10 cellular contexts compared by ENCODE assay signal in the genomic region with DNA sequence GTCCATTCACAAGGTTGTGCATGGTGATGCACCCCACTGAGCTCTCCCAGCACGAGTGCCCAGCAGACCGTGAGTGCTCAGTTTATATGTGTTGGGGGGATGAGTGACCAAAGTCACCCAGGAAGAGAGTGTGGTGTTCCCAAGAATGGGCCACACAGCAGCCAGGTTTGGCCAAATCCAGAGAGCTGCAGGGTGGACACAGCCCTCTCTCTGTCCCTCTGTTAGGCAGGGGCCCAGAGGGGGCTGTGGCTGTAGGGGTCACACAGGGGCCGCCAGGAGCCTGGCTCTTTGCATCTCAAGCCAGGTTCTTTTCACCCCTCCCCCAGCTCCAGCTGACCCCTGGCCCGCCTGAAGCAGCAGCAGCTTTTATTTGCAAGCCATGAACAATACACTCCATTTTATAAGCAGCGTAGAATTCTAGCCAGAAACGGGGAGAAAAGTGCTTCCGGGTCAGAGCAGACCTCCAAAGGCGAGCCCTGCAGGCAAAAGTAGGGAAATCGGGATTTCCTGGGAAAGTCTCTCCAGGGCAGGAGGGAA. TPM values are rescaled to one million over a fixed set of nuclear protein-coding genes. Genes with fewer than 3 reads are reported as not detected.
A peak's percentile ranks its signal among the peaks of the same experiment; 100 is the strongest.
DNase-seq lines count a peak whose midpoint lies in the region; ATAC-seq, FAIRE-seq and TF ChIP-seq lines count a peak whose summit lies in the region.
"Had no signal": no experiment of that assay in that cellular context is flagged by ENCODE, and none has a peak within 500 bp of the region (broad histone marks: within the 10 kb centered on the region; RNA-seq: fewer than 3 reads in every experiment).

No MANE protein-coding gene starts in this region.

- H3K4me1 ChIP-seq in HepG2 (ENCODE audit: insufficient read depth, low read length) (peaks cover 43% of the 10 kb centered on the region), right lobe of liver (peaks cover 0 to 8% (median 0%) of the 10 kb centered on the region in 4 donors), vagina (peaks cover 26% of the 10 kb centered on the region)

- CTCF ChIA-PET in HepG2 (lab: Yijun Ruan, JAX; ENCODE audit: low intra/inter-chr PET ratio, low total read pairs) (no interaction called here), GM10248 (lab: Yijun Ruan, JAX) (interaction anchor here (1.1 to 2.2 kb wide), 2 partner anchors 18 to 122 kb away, joined by 3 to 6 read pairs; no protein-coding TSS in a partner anchor)
- CTCF ChIA-PET in activated CD4-positive, alpha-beta memory T cell treated with anti-CD3 and anti-CD28 coated beads, Interleukin-2, amount 10 ng/mL, durations not matched to agents 7 days and 5 days (lab: Charles Lee), result no interaction called here

- H3K9me3 ChIP-seq in HepG2 (ENCODE audit: low read length), result 0 out of 2 replicates have a peak, but pooled peaks cover 5% of the 10 kb centered on the region
- H3K9me3 ChIP-seq in right lobe of liver, result no peaks in the 10 kb centered on the region
- H3K9me3 ChIP-seq in vagina, result no peaks in the 10 kb centered on the region

- no peaks in the 10 kb centered on the region for H3K9me3 Mint-ChIP-seq in activated CD4-positive, alpha-beta memory T cell treated with anti-CD3 and anti-CD28 coated beads, Interleukin-2, amount 10 ng/mL, durations not matched to agents 7 days and 5 days

- H3K27me3 Mint-ChIP-seq in activated CD4-positive, alpha-beta memory T cell treated with anti-CD3 and anti-CD28 coated beads, Interleukin-2, amount 10 ng/mL, durations not matched to agents 7 days and 5 days, result no peaks in the 10 kb centered on the region

- H4K20me1 ChIP-seq in HepG2 (ENCODE audit: insufficient read depth, low read length), result no peaks in the 10 kb centered on the region

- H3K4me3 ChIP-seq in HepG2 (replicated peaks in 1 of 3; ENCODE audit: insufficient read depth in 1 of 3, low read depth in 2 of 3, low read length in 3 of 3), result no peak overlapping the region
- H3K4me3 ChIP-seq in right lobe of liver, result no peak overlapping the region
- H3K4me3 ChIP-seq in vagina, result no peak overlapping the region

- 78% methylated on average over 9 of the region's 9 CpGs for WGBS in HepG2 (ENCODE audit: low lambda C conversion rate)
- WGBS in right lobe of liver (ENCODE audit: insufficient coverage, low coverage, low lambda C conversion rate, missing lambda C conversion rate), result 50% methylated on average over 7 of the region's 9 CpGs

- peaks cover 94% of the 10 kb centered on the region for H3K4me1 Mint-ChIP-seq in activated CD4-positive, alpha-beta memory T cell treated with anti-CD3 and anti-CD28 coated beads, Interleukin-2, amount 10 ng/mL, durations not matched to agents 7 days and 5 days

- FAIRE-seq in HepG2 (lab: Jason Lieb, UNC), result no peak

- TF ChIP-seq CTCF in HepG2 (CRISPR knock-in tag; IDR thresholded peaks at IDR 0.05) (no peak), right lobe of liver (IDR thresholded peaks at IDR 0.05) (no peak), vagina (IDR thresholded peaks at IDR 0.05) (no peak), GM10248 (IDR thresholded peaks at IDR 0.05; ENCODE audit: control extremely low read depth, extremely low read depth, low read depth, missing control alignments) (no peak)

- TF ChIP-seq POLR2A in HepG2 (IDR thresholded peaks at IDR 0.05; ENCODE audit: insufficient read depth in 1 of 2, low read depth in 2 of 2, low read length in 2 of 2) (no peak), right lobe of liver (IDR thresholded peaks at IDR 0.05) (no peak), vagina (IDR thresholded peaks at IDR 0.05) (no peak)

- peak overlapping the region; percentile 46 for H3K4me3 Mint-ChIP-seq in activated CD4-positive, alpha-beta memory T cell treated with anti-CD3 and anti-CD28 coated beads, Interleukin-2, amount 10 ng/mL, durations not matched to agents 7 days and 5 days

- no peaks in the 10 kb centered on the region for H3K79me2 ChIP-seq in HepG2 (ENCODE audit: insufficient read depth, low read length)

- no peak overlapping the region for H3K9ac ChIP-seq in HepG2 (ENCODE audit: insufficient read depth, low read depth, low read length)

- H2AFZ ChIP-seq in HepG2 (ENCODE audit: low read length), result no peak overlapping the region

- no peak overlapping the region for H3K4me2 ChIP-seq in HepG2 (ENCODE audit: low read depth, low read length)

- in situ Hi-C loops in HepG2 (cut with HindIII; ENCODE audit: extremely low pct_ligation_motif_present, low pct_unique_long_range_greater_than_20kb), result no loop called here

- intact Hi-C loops in HepG2 (cut with micrococcal nuclease; ENCODE audit: unreplicated experiment) (no loop called here), right lobe of liver (cut with DNase I) (no loop called here), vagina (cut with DNase I) (no loop called here)

- H3K27me3 ChIP-seq in HepG2 (ENCODE audit: control insufficient read depth in 1 of 2, insufficient read depth in 2 of 2, low read length in 2 of 2) (no peaks in the 10 kb centered on the region), right lobe of liver (no peaks in the 10 kb centered on the region), vagina (no peaks in the 10 kb centered on the region)

- DNase-seq in HepG2 (ENCODE audit: low spot score) (no peak), right lobe of liver (no peak), left kidney (ENCODE audit: low read depth, low spot score) (peak; percentile 65), vagina (ENCODE audit: extremely low spot score in 2 of 2) (no peak), GM10248 (ENCODE audit: extremely low spot score) (no peak), NCI-H2029 treated with DMSO at 0.1 percent for 48 hours (lab: John Stamatoyannopoulos, UW) (no peak), NCI-H345 (lab: John Stamatoyannopoulos, UW) (no peak)
- DNase-seq in activated CD4-positive, alpha-beta memory T cell treated with anti-CD3 and anti-CD28 coated beads, Interleukin-2, amount 10 ng/mL, durations not matched to agents 7 days and 5 days, result no peak
- DNase-seq: activated CD4-positive, alpha-beta T cell treated with anti-CD3 and anti-CD28 coated beads for 48 hours; aorta had no signal

- H3K36me3 ChIP-seq in HepG2 (replicated peaks in 1 of 2; ENCODE audit: control insufficient read depth in 1 of 2, insufficient read depth in 2 of 2, low read length in 2 of 2), result no peaks in the 10 kb centered on the region; a peak in 1 of 5 replicates
- H3K36me3 ChIP-seq in right lobe of liver, result no peaks in the 10 kb centered on the region
- no peaks in the 10 kb centered on the region for H3K36me3 ChIP-seq in vagina

- BruUV-seq in HepG2 (replicated peaks; lab: Mats Ljungman, UMichigan), result no TSS peak

- H3K27ac ChIP-seq in HepG2 (ENCODE audit: extremely low read length, insufficient read depth, low read length) (no peak overlapping the region), right lobe of liver (no peak overlapping the region), vagina (peak overlapping the region; percentile 61)

- TF ChIP-seq RAD21 in HepG2 (CRISPR knock-in tag; IDR thresholded peaks at IDR 0.05), result no peak

- TF ChIP-seq EP300 in HepG2 (IDR thresholded peaks at IDR 0.05; ENCODE audit: low read depth in 2 of 2, low read length in 2 of 2) (no peak), HepG2 (CRISPR knock-in tag; IDR thresholded peaks at IDR 0.05; ENCODE audit: borderline replicate concordance) (no peak)

- peak overlapping the region; percentile 92 for H3K27ac Mint-ChIP-seq in activated CD4-positive, alpha-beta memory T cell treated with anti-CD3 and anti-CD28 coated beads, Interleukin-2, amount 10 ng/mL, durations not matched to agents 7 days and 5 days

- POLR2A ChIA-PET in HepG2 (lab: Yijun Ruan, JAX), result no interaction called here
- POLR2A ChIA-PET in activated CD4-positive, alpha-beta memory T cell treated with anti-CD3 and anti-CD28 coated beads, Interleukin-2, amount 10 ng/mL, durations not matched to agents 7 days and 5 days (lab: Charles Lee), result interaction anchor here (0.8 to 5.3 kb wide), 8 partner anchors 8 to 94 kb away, joined by 3 to 142 read pairs (median 3); a partner anchor contains a TSS
- POLR2A ChIA-PET in GM10248 (lab: Yijun Ruan, JAX), result no interaction called here

- no peak for ATAC-seq in HepG2
- ATAC-seq in right lobe of liver, result no peak

- H3K36me3 Mint-ChIP-seq in activated CD4-positive, alpha-beta memory T cell treated with anti-CD3 and anti-CD28 coated beads, Interleukin-2, amount 10 ng/mL, durations not matched to agents 7 days and 5 days (ENCODE audit: low read depth), result peaks cover 76% of the 10 kb centered on the region

RNA-seq across cellular contexts. Expression of a gene that starts 13.3 kb away (rescaled TPM):
- 8.6 and 8.7 TPM in 2 replicates for total RNA-seq in HepG2 (2016; rRNA removed; fragmentation: Illumina TruSeq; extraction: Trizol)
- total RNA-seq in HepG2 (2016; cell fraction: cytosol; rRNA removed; fragmentation: Illumina TruSeq; extraction: Trizol; ENCODE audit: low read depth), result 5.8 and 8.7 TPM in 2 replicates
- 7.3 and 9.2 TPM in 2 replicates for total RNA-seq in HepG2 (2016; cell fraction: insoluble cytoplasmic fraction; rRNA removed; fragmentation: Illumina TruSeq; extraction: Trizol)
- 14.0 and 18.2 TPM in 2 replicates for total RNA-seq in HepG2 (2016; cell fraction: membrane; rRNA removed; fragmentation: Illumina TruSeq; extraction: Trizol)
- total RNA-seq in HepG2 (2016; cell fraction: nucleus; rRNA removed; fragmentation: Illumina TruSeq; extraction: Trizol), result 3.7 and 4.3 TPM in 2 replicates
- polyA plus RNA-seq in HepG2 (2011; rRNA removed), result 9.7 and 16.9 TPM in 2 replicates
- 8.5 and 16.0 TPM in 2 replicates for polyA plus RNA-seq in HepG2 (2011; cell fraction: cytosol; rRNA removed)
- 5.1 and 7.3 TPM in 2 replicates for polyA plus RNA-seq in HepG2 (2011; cell fraction: nucleus; rRNA removed)
- 8.5 and 17.2 TPM in 2 replicates for polyA plus RNA-seq in HepG2 (2012)
- 15.3 and 18.5 TPM in 2 replicates for polyA plus RNA-seq in HepG2 (2016; cell fraction: cytosol; fragmentation: Illumina TruSeq; extraction: Trizol; ENCODE audit: low read depth)
- 17.5 and 21.2 TPM in 2 replicates for polyA plus RNA-seq in HepG2 (2016; cell fraction: insoluble cytoplasmic fraction; fragmentation: Illumina TruSeq; extraction: Trizol; ENCODE audit: low read depth)
- polyA plus RNA-seq in HepG2 (2016; cell fraction: membrane; fragmentation: Illumina TruSeq; extraction: Trizol; ENCODE audit: low read depth), result 23.1 and 28.6 TPM in 2 replicates
- 10.8 and 11.4 TPM in 2 replicates for polyA plus RNA-seq in HepG2 (2016; cell fraction: nucleus; fragmentation: Illumina TruSeq; extraction: Trizol; ENCODE audit: insufficient read depth, low read depth)
- 13.8 and 51.4 TPM in 2 replicates for polyA minus RNA-seq in HepG2 (2011; rRNA and poly(A)+ RNA removed; ENCODE audit: low replicate concordance)
- polyA minus RNA-seq in HepG2 (2011; cell fraction: cytosol; rRNA and poly(A)+ RNA removed), result 3.7 and 9.1 TPM in 2 replicates
- polyA minus RNA-seq in HepG2 (2011; cell fraction: nucleus; rRNA and poly(A)+ RNA removed), result 3.7 and 4.8 TPM in 2 replicates
- total RNA-seq in right lobe of liver, result 10 to 100 TPM; 12.4 to 51.0 (median 18.6) TPM
- 100 to 1,000 TPM; 676 to 689 TPM for total RNA-seq in activated CD4-positive, alpha-beta memory T cell treated with anti-CD3 and anti-CD28 coated beads, Interleukin-2, amount 10 ng/mL, durations not matched to agents 7 days and 5 days
- total RNA-seq in vagina, result 67.8 TPM

RNA-seq across cellular contexts. Expression of a gene that starts 43.8 kb away (rescaled TPM):
- total RNA-seq in HepG2 (2016; rRNA removed; fragmentation: Illumina TruSeq; extraction: Trizol), result 23.6 and 24.3 TPM in 2 replicates
- total RNA-seq in HepG2 (2016; cell fraction: cytosol; rRNA removed; fragmentation: Illumina TruSeq; extraction: Trizol; ENCODE audit: low read depth), result 5.2 and 5.7 TPM in 2 replicates
- total RNA-seq in HepG2 (2016; cell fraction: insoluble cytoplasmic fraction; rRNA removed; fragmentation: Illumina TruSeq; extraction: Trizol), result 19.7 and 25.5 TPM in 2 replicates
- total RNA-seq in HepG2 (2016; cell fraction: membrane; rRNA removed; fragmentation: Illumina TruSeq; extraction: Trizol), result 13.6 and 13.8 TPM in 2 replicates
- total RNA-seq in HepG2 (2016; cell fraction: nucleus; rRNA removed; fragmentation: Illumina TruSeq; extraction: Trizol), result 19.3 and 23.7 TPM in 2 replicates
- polyA plus RNA-seq in HepG2 (2011; rRNA removed), result 26.0 and 34.9 TPM in 2 replicates
- polyA plus RNA-seq in HepG2 (2011; cell fraction: cytosol; rRNA removed), result 19.5 and 24.5 TPM in 2 replicates
- 101 and 113 TPM in 2 replicates for polyA plus RNA-seq in HepG2 (2011; cell fraction: nucleus; rRNA removed)
- 13.5 and 16.7 TPM in 2 replicates for polyA plus RNA-seq in HepG2 (2012)
- 3.3 and 4.5 TPM in 2 replicates for polyA plus RNA-seq in HepG2 (2016; cell fraction: cytosol; fragmentation: Illumina TruSeq; extraction: Trizol; ENCODE audit: low read depth)
- polyA plus RNA-seq in HepG2 (2016; cell fraction: insoluble cytoplasmic fraction; fragmentation: Illumina TruSeq; extraction: Trizol; ENCODE audit: low read depth), result 12.0 and 13.5 TPM in 2 replicates
- polyA plus RNA-seq in HepG2 (2016; cell fraction: membrane; fragmentation: Illumina TruSeq; extraction: Trizol; ENCODE audit: low read depth), result 5.3 and 6.0 TPM in 2 replicates
- polyA plus RNA-seq in HepG2 (2016; cell fraction: nucleus; fragmentation: Illumina TruSeq; extraction: Trizol; ENCODE audit: insufficient read depth, low read depth), result 30.5 and 31.5 TPM in 2 replicates
- 18.8 and 92.4 TPM in 2 replicates for polyA minus RNA-seq in HepG2 (2011; rRNA and poly(A)+ RNA removed; ENCODE audit: low replicate concordance)
- polyA minus RNA-seq in HepG2 (2011; cell fraction: cytosol; rRNA and poly(A)+ RNA removed), result 32.9 and 39.6 TPM in 2 replicates
- polyA minus RNA-seq in HepG2 (2011; cell fraction: nucleus; rRNA and poly(A)+ RNA removed), result 40.4 and 48.1 TPM in 2 replicates
- total RNA-seq in right lobe of liver, result 10 to 100 TPM; 20.1 to 31.3 (median 21.9) TPM
- total RNA-seq in activated CD4-positive, alpha-beta memory T cell treated with anti-CD3 and anti-CD28 coated beads, Interleukin-2, amount 10 ng/mL, durations not matched to agents 7 days and 5 days, result 10 to 100 TPM; 45.7 to 49.0 TPM
- 39.3 TPM for total RNA-seq in vagina
